ENCODE assay signal across 2 cellular contexts in genomic region chr9:135908334-135909204, GRCh38.
A peak's percentile ranks its signal among the peaks of the same experiment; 100 is the strongest.
TF ChIP-seq lines count a peak whose summit lies in the region.

No MANE protein-coding gene starts in this region.

TF ChIP-seq in HepG2, 621 proteins besides CTCF, POLR2A, EP300 and RAD21 (continues in another document):
- TF ChIP-seq, protein P1, sequence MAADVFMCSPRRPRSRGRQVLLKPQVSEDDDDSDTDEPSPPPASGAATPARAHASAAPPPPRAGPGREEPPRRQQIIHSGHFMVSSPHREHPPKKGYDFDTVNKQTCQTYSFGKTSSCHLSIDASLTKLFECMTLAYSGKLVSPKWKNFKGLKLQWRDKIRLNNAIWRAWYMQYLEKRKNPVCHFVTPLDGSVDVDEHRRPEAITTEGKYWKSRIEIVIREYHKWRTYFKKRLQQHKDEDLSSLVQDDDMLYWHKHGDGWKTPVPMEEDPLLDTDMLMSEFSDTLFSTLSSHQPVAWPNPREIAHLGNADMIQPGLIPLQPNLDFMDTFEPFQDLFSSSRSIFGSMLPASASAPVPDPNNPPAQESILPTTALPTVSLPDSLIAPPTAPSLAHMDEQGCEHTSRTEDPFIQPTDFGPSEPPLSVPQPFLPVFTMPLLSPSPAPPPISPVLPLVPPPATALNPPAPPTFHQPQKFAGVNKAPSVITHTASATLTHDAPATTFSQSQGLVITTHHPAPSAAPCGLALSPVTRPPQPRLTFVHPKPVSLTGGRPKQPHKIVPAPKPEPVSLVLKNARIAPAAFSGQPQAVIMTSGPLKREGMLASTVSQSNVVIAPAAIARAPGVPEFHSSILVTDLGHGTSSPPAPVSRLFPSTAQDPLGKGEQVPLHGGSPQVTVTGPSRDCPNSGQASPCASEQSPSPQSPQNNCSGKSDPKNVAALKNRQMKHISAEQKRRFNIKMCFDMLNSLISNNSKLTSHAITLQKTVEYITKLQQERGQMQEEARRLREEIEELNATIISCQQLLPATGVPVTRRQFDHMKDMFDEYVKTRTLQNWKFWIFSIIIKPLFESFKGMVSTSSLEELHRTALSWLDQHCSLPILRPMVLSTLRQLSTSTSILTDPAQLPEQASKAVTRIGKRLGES (CRISPR knock-in tag; IDR thresholded peaks at IDR 0.05; ENCODE audit: borderline replicate concordance) = no peak
- TF ChIP-seq SMARCC2 (IDR thresholded peaks at IDR 0.05) (no peak), NKX3-1 (CRISPR knock-in tag; IDR thresholded peaks at IDR 0.05) (no peak), ZBTB44 (CRISPR knock-in tag; IDR thresholded peaks at IDR 0.05) (no peak), GPN1 (CRISPR knock-in tag; IDR thresholded peaks at IDR 0.05; ENCODE audit: borderline replicate concordance) (no peak), ZNF446 (CRISPR knock-in tag; IDR thresholded peaks at IDR 0.05) (no peak), GRHL1 (CRISPR knock-in tag; conservative IDR thresholded peaks at IDR 0.05) (no peak), ELK4 (CRISPR knock-in tag; IDR thresholded peaks at IDR 0.05; ENCODE audit: borderline replicate concordance) (0 out of 2 replicates have a peak, but pooled peaks have one; percentile 34), AGO2 (optimal IDR thresholded peaks at IDR 0.05; ENCODE audit: low read depth, low read length) (peak; percentile 2), SNAI1 (CRISPR knock-in tag; IDR thresholded peaks at IDR 0.05; ENCODE audit: borderline replicate concordance) (peak; percentile 66; the same call in 1 of the 2 replicates), ZUFSP (CRISPR knock-in tag; IDR thresholded peaks at IDR 0.05; ENCODE audit: borderline replicate concordance) (no peak), ZNF773 (CRISPR knock-in tag; IDR thresholded peaks at IDR 0.05; ENCODE audit: borderline replicate concordance) (no peak), ZNF766 (CRISPR knock-in tag; IDR thresholded peaks at IDR 0.05; ENCODE audit: borderline replicate concordance) (no peak), ZKSCAN5 (CRISPR knock-in tag; IDR thresholded peaks at IDR 0.05) (no peak), ZNF761 (CRISPR knock-in tag; conservative IDR thresholded peaks at IDR 0.05) (no peak), POLR2G (IDR thresholded peaks at IDR 0.05; ENCODE audit: low read depth, low read length) (no peak)
- TF ChIP-seq, protein P2, sequence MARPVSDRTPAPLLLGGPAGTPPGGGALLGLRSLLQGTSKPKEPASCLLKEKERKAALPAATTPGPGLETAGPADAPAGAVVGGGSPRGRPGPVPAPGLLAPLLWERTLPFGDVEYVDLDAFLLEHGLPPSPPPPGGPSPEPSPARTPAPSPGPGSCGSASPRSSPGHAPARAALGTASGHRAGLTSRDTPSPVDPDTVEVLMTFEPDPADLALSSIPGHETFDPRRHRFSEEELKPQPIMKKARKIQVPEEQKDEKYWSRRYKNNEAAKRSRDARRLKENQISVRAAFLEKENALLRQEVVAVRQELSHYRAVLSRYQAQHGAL (CRISPR knock-in tag; IDR thresholded peaks at IDR 0.05; ENCODE audit: not compliant biosample characterization) = no peak

TF ChIP-seq in GM12891, 5 proteins besides CTCF, POLR2A, EP300 and RAD21:
- no peak for TF ChIP-seq TAF1 (IDR thresholded peaks at IDR 0.05; ENCODE audit: low read depth, low read length)
